11 cellular contexts compared by ENCODE assay signal in the genomic region with DNA sequence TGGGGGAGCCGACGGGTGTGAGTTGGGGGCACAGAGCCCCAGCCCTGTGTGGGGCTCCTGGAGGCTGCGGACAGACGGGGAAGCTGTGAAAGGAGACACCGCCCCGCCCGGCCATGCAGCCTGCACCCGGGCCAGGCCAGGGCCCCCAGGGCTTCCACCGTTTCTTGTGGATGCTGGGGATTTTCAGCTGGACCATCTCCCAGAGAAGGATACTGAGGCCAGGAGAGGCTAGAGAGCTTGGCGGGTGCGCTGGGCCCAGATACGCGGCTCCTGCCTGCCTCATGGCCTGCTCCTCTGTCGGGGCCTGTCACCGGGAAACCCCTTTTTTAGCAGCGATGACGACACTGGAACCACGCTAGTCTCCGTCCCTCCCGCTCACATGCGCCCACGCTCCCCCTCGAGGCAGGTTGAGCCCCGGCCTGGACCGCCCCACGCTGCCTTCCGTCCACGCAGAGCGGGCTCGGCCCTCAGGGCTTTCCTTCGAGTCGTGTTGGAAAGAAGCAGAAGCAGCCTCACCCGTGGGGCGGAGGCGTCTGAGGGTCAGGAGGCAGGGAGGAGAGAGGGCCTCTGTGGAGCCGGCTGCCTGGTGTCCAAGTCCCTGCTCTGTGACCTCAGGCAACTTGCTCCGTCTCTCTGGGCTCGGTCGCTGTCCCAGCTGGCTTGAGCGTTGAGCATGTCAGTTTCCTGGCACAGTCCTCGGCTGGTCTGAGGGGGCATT. TPM values are rescaled to one million over a fixed set of nuclear protein-coding genes. Genes with fewer than 3 reads are reported as not detected.
A peak's percentile ranks its signal among the peaks of the same experiment; 100 is the strongest.
DNase-seq lines count a peak whose midpoint lies in the region; ATAC-seq lines count a peak whose summit lies in the region.
"Had no signal": no experiment of that assay in that cellular context is flagged by ENCODE, and none has a peak within 500 bp of the region (broad histone marks: within the 10 kb centered on the region; RNA-seq: fewer than 3 reads in every experiment).

No MANE protein-coding gene starts in this region.

- no peak overlapping the region for H3K4me3 Mint-ChIP-seq in activated T-helper 17 cell treated with anti-CD3 and anti-CD28 coated beads, Interleukin-2, amount 50 U/mL, for 72 hours
- H3K4me3 Mint-ChIP-seq: CD4-positive, CD25-positive, alpha-beta regulatory T cell had no signal

- H3K9me3 Mint-ChIP-seq in activated T-helper 17 cell treated with anti-CD3 and anti-CD28 coated beads, Interleukin-2, amount 50 U/mL, for 72 hours: no peaks in the 10 kb centered on the region
- H3K9me3 Mint-ChIP-seq: CD4-positive, CD25-positive, alpha-beta regulatory T cell had no signal

- peak; percentile 28 for ATAC-seq in activated T-helper 17 cell treated with anti-CD3 and anti-CD28 coated beads, Interleukin-2, amount 50 U/mL, for 72 hours (replicated peaks)
- ATAC-seq: stimulated activated naive CD8-positive, alpha-beta T cell treated with anti-CD3 and anti-CD28 coated beads, Interleukin-15, Interleukin-2, amounts not matched to agents 100 U/mL and 50 U/mL, for 24 hours had no signal

- H3K4me1 ChIP-seq in mesenchymal stem cell (ENCODE audit: control insufficient read depth, insufficient read depth, low read depth, low read length): peaks cover 7% of the 10 kb centered on the region

- H3K9me3 ChIP-seq in mesenchymal stem cell (ENCODE audit: control insufficient read depth, low read length): no peaks in the 10 kb centered on the region

- H2BK12ac ChIP-seq in mesenchymal stem cell (ENCODE audit: low read length in 2 of 2): no peak overlapping the region

- DNase-seq in Daoy (ENCODE audit: low read depth) (peak; percentile 13), mesenchymal stem cell (peak; percentile 40), NK-92 (lab: John Stamatoyannopoulos, UW; ENCODE audit: unreplicated experiment) (no peak), NCI-H526 (lab: John Stamatoyannopoulos, UW) (no peak)
- DNase-seq: CD4-positive, CD25-positive, alpha-beta regulatory T cell; head of caudate nucleus; kidney glomerular epithelial cell; SIG-M5; stimulated activated CD4-positive, alpha-beta T cell treated with anti-CD3 and anti-CD28 coated beads, Interleukin-4, amount 100 ng/mL, for 24 hours; stimulated activated naive CD8-positive, alpha-beta T cell treated with anti-CD3 and anti-CD28 coated beads, Interleukin-15, Interleukin-2, amounts not matched to agents 100 U/mL and 50 U/mL, for 24 hours had no signal

- peak overlapping the region; percentile 18 for H3K9ac ChIP-seq in mesenchymal stem cell (ENCODE audit: low read length)

- WGBS in mesenchymal stem cell: 87% methylated on average over 41 of the region's 41 CpGs

- H3K79me1 ChIP-seq in mesenchymal stem cell (replicated peaks; ENCODE audit: low read length, poor library complexity, severe bottlenecking): peaks cover 18% of the 10 kb centered on the region

- no peak overlapping the region for H3K18ac ChIP-seq in mesenchymal stem cell (ENCODE audit: low read depth in 1 of 2, low read length in 2 of 2)

- H4K91ac ChIP-seq in mesenchymal stem cell (ENCODE audit: low read length): no peak overlapping the region

- no peaks in the 10 kb centered on the region for H3K27me3 ChIP-seq in mesenchymal stem cell (ENCODE audit: control insufficient read depth in 1 of 2, insufficient read depth in 1 of 2, low read length in 2 of 2)

- no peak overlapping the region for H3K27ac Mint-ChIP-seq in activated T-helper 17 cell treated with anti-CD3 and anti-CD28 coated beads, Interleukin-2, amount 50 U/mL, for 72 hours

- H3K4me3 ChIP-seq in mesenchymal stem cell (ENCODE audit: insufficient read depth in 1 of 2, low read depth in 1 of 2, low read length in 2 of 2): no peak overlapping the region

- H3K14ac ChIP-seq in mesenchymal stem cell (ENCODE audit: low read length in 2 of 2): no peak overlapping the region

- peaks cover 26% of the 10 kb centered on the region for H3K36me3 Mint-ChIP-seq in activated T-helper 17 cell treated with anti-CD3 and anti-CD28 coated beads, Interleukin-2, amount 50 U/mL, for 72 hours (ENCODE audit: low read depth)
- H3K36me3 Mint-ChIP-seq: CD4-positive, CD25-positive, alpha-beta regulatory T cell had no signal

- no peak overlapping the region for H2BK15ac ChIP-seq in mesenchymal stem cell (ENCODE audit: low read depth, poor library complexity, severe bottlenecking)

- no peak overlapping the region for H2BK120ac ChIP-seq in mesenchymal stem cell (ENCODE audit: low read depth, low read length)

- no peak overlapping the region for H4K8ac ChIP-seq in mesenchymal stem cell (ENCODE audit: low read length)

- H3K23ac ChIP-seq in mesenchymal stem cell (ENCODE audit: low read length in 2 of 2): no peak overlapping the region

- no peak overlapping the region for H2AFZ ChIP-seq in mesenchymal stem cell (ENCODE audit: low read depth, low read length)

- H2AK5ac ChIP-seq in mesenchymal stem cell (ENCODE audit: low read length, severe bottlenecking): no peak overlapping the region

- no peak overlapping the region for H2BK5ac ChIP-seq in mesenchymal stem cell (ENCODE audit: low read depth, low read length, poor library complexity, severe bottlenecking)

- H3K36me3 ChIP-seq in mesenchymal stem cell (ENCODE audit: control insufficient read depth in 1 of 2, insufficient read depth in 2 of 2, low read depth in 1 of 2, low read length in 2 of 2): peaks cover 24 to 96% of the 10 kb centered on the region in 2 experiments

- no peak overlapping the region for H3K4ac ChIP-seq in mesenchymal stem cell (ENCODE audit: low read depth in 1 of 2, low read length in 2 of 2)

- no peak overlapping the region for H3K27ac ChIP-seq in mesenchymal stem cell (ENCODE audit: low read length, poor library complexity, severe bottlenecking)

- H3K4me1 Mint-ChIP-seq in activated T-helper 17 cell treated with anti-CD3 and anti-CD28 coated beads, Interleukin-2, amount 50 U/mL, for 72 hours: no peaks in the 10 kb centered on the region

- H3K27me3 Mint-ChIP-seq in activated T-helper 17 cell treated with anti-CD3 and anti-CD28 coated beads, Interleukin-2, amount 50 U/mL, for 72 hours: no peaks in the 10 kb centered on the region
- H3K27me3 Mint-ChIP-seq: CD4-positive, CD25-positive, alpha-beta regulatory T cell had no signal

- H3K4me2 ChIP-seq in mesenchymal stem cell (ENCODE audit: low read length, poor library complexity, severe bottlenecking): no peak overlapping the region

RNA-seq across cellular contexts. Expression of a gene that starts 11.7 kb away (rescaled TPM):
- total RNA-seq in Daoy (2014; rRNA removed; shearing (Covaris generic)): 1.7 and 5.9 TPM in 2 replicates
- total RNA-seq in activated T-helper 17 cell treated with anti-CD3 and anti-CD28 coated beads, Interleukin-2, amount 50 U/mL, for 72 hours: not detected
- polyA plus RNA-seq in mesenchymal stem cell (2013, experiment 1 of 2): 0.39 TPM
- polyA plus RNA-seq in mesenchymal stem cell (2013, experiment 2 of 2): 0.45 TPM
- total RNA-seq: CD4-positive, CD25-positive, alpha-beta regulatory T cell had no signal

RNA-seq across cellular contexts. Expression of a gene that starts 13.8 kb away (rescaled TPM):
- 19.8 and 25.8 TPM in 2 replicates for total RNA-seq in Daoy (2014; rRNA removed; shearing (Covaris generic))
- 10 to 100 TPM; 40.1 to 41.5 TPM for total RNA-seq in activated T-helper 17 cell treated with anti-CD3 and anti-CD28 coated beads, Interleukin-2, amount 50 U/mL, for 72 hours
- polyA plus RNA-seq in mesenchymal stem cell (2013, experiment 1 of 2): 12.8 TPM
- polyA plus RNA-seq in mesenchymal stem cell (2013, experiment 2 of 2): 12.8 TPM

RNA-seq across cellular contexts. Expression of a gene that starts 25.5 kb away (rescaled TPM):
- total RNA-seq in Daoy (2014; rRNA removed; shearing (Covaris generic)): 107 and 130 TPM in 2 replicates
- 10 to 100 TPM; 26.4 to 46.4 TPM for total RNA-seq in activated T-helper 17 cell treated with anti-CD3 and anti-CD28 coated beads, Interleukin-2, amount 50 U/mL, for 72 hours
- polyA plus RNA-seq in mesenchymal stem cell (2013, experiment 1 of 2): 7.3 TPM
- polyA plus RNA-seq in mesenchymal stem cell (2013, experiment 2 of 2): 8.7 TPM

RNA-seq across cellular contexts. Expression of a gene that starts 40.1 kb away (rescaled TPM):
- total RNA-seq in Daoy (2014; rRNA removed; shearing (Covaris generic)): 42.9 and 61.6 TPM in 2 replicates
- 100 to 1,000 TPM; 116 to 147 TPM for total RNA-seq in activated T-helper 17 cell treated with anti-CD3 and anti-CD28 coated beads, Interleukin-2, amount 50 U/mL, for 72 hours
- polyA plus RNA-seq in mesenchymal stem cell (2013, experiment 1 of 2): 23.4 TPM
- polyA plus RNA-seq in mesenchymal stem cell (2013, experiment 2 of 2): 22.7 TPM

Comparison
In these comparisons a context has a peak if more than half of its experiments do, and no peak if none do; other contexts are left out.
1. DNase-seq: peak in Daoy (single experiment) and mesenchymal stem cell (single experiment); none in NK-92 (single experiment) and NCI-H526 (0 of 2).